1 cellular context compared by ENCODE assay signal in genomic region chr16:89217388-89218191, GRCh38.
TF ChIP-seq lines count a peak whose summit lies in the region.

Gene ZNF778 (plus strand): TSS chr16:89217703. CDS start chr16:89221128, 3,425 bp downstream.

TF ChIP-seq in K562, 482 proteins besides CTCF, POLR2A, EP300 and RAD21 (continued from another document and continues in another):
- TF ChIP-seq, protein P1, sequence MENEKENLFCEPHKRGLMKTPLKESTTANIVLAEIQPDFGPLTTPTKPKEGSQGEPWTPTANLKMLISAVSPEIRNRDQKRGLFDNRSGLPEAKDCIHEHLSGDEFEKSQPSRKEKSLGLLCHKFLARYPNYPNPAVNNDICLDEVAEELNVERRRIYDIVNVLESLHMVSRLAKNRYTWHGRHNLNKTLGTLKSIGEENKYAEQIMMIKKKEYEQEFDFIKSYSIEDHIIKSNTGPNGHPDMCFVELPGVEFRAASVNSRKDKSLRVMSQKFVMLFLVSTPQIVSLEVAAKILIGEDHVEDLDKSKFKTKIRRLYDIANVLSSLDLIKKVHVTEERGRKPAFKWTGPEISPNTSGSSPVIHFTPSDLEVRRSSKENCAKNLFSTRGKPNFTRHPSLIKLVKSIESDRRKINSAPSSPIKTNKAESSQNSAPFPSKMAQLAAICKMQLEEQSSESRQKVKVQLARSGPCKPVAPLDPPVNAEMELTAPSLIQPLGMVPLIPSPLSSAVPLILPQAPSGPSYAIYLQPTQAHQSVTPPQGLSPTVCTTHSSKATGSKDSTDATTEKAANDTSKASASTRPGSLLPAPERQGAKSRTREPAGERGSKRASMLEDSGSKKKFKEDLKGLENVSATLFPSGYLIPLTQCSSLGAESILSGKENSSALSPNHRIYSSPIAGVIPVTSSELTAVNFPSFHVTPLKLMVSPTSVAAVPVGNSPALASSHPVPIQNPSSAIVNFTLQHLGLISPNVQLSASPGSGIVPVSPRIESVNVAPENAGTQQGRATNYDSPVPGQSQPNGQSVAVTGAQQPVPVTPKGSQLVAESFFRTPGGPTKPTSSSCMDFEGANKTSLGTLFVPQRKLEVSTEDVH (IDR thresholded peaks at IDR 0.05; ENCODE audit: low read depth, partially characterized antibody) = peak; percentile 84
- peak; percentile 29; the same call in 1 of the 2 replicates for TF ChIP-seq RB1 (IDR thresholded peaks at IDR 0.05; ENCODE audit: low read depth)
- no peak for TF ChIP-seq ZC3H11A (IDR thresholded peaks at IDR 0.05; ENCODE audit: low read depth, low read length)
- TF ChIP-seq, protein P2, sequence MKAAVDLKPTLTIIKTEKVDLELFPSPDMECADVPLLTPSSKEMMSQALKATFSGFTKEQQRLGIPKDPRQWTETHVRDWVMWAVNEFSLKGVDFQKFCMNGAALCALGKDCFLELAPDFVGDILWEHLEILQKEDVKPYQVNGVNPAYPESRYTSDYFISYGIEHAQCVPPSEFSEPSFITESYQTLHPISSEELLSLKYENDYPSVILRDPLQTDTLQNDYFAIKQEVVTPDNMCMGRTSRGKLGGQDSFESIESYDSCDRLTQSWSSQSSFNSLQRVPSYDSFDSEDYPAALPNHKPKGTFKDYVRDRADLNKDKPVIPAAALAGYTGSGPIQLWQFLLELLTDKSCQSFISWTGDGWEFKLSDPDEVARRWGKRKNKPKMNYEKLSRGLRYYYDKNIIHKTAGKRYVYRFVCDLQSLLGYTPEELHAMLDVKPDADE (conservative IDR thresholded peaks at IDR 0.05; ENCODE audit: control insufficient read depth, low read depth, low read length) = peak; percentile 91
- no peak for TF ChIP-seq TAF15 (IDR thresholded peaks at IDR 0.05; ENCODE audit: low read depth, low read length)
- TF ChIP-seq, protein P3, sequence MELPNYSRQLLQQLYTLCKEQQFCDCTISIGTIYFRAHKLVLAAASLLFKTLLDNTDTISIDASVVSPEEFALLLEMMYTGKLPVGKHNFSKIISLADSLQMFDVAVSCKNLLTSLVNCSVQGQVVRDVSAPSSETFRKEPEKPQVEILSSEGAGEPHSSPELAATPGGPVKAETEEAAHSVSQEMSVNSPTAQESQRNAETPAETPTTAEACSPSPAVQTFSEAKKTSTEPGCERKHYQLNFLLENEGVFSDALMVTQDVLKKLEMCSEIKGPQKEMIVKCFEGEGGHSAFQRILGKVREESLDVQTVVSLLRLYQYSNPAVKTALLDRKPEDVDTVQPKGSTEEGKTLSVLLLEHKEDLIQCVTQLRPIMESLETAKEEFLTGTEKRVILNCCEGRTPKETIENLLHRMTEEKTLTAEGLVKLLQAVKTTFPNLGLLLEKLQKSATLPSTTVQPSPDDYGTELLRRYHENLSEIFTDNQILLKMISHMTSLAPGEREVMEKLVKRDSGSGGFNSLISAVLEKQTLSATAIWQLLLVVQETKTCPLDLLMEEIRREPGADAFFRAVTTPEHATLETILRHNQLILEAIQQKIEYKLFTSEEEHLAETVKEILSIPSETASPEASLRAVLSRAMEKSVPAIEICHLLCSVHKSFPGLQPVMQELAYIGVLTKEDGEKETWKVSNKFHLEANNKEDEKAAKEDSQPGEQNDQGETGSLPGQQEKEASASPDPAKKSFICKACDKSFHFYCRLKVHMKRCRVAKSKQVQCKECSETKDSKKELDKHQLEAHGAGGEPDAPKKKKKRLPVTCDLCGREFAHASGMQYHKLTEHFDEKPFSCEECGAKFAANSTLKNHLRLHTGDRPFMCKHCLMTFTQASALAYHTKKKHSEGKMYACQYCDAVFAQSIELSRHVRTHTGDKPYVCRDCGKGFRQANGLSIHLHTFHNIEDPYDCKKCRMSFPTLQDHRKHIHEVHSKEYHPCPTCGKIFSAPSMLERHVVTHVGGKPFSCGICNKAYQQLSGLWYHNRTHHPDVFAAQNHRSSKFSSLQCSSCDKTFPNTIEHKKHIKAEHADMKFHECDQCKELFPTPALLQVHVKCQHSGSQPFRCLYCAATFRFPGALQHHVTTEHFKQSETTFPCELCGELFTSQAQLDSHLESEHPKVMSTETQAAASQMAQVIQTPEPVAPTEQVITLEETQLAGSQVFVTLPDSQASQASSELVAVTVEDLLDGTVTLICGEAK (IDR thresholded peaks at IDR 0.05) = peak; percentile 97
- TF ChIP-seq, protein P3 (CRISPR knock-in tag; IDR thresholded peaks at IDR 0.05) = no peak
- peak; percentile 63; the same call in 1 of the 2 replicates for TF ChIP-seq ZNF263 (CRISPR knock-in tag; IDR thresholded peaks at IDR 0.05; ENCODE audit: borderline replicate concordance)
- TF ChIP-seq, protein P4, sequence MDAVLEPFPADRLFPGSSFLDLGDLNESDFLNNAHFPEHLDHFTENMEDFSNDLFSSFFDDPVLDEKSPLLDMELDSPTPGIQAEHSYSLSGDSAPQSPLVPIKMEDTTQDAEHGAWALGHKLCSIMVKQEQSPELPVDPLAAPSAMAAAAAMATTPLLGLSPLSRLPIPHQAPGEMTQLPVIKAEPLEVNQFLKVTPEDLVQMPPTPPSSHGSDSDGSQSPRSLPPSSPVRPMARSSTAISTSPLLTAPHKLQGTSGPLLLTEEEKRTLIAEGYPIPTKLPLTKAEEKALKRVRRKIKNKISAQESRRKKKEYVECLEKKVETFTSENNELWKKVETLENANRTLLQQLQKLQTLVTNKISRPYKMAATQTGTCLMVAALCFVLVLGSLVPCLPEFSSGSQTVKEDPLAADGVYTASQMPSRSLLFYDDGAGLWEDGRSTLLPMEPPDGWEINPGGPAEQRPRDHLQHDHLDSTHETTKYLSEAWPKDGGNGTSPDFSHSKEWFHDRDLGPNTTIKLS (IDR thresholded peaks at IDR 0.05; ENCODE audit: borderline replicate concordance, low read depth) = peak; percentile 50
- TF ChIP-seq TAF1 (IDR thresholded peaks at IDR 0.05; ENCODE audit: control insufficient read depth, extremely low read depth, insufficient read depth, low read length, severe bottlenecking) = peak; percentile 84
- TF ChIP-seq CCNT2 (IDR thresholded peaks at IDR 0.05; ENCODE audit: borderline replicate concordance, extremely low read depth, insufficient read length, low read depth, low read length) = peak; percentile 62
- peak; percentile 60 for TF ChIP-seq ATF1 (CRISPR knock-in tag; IDR thresholded peaks at IDR 0.05)
- peak; percentile 96 for TF ChIP-seq ATF1 (tag; IDR thresholded peaks at IDR 0.05)
- TF ChIP-seq, protein P5, sequence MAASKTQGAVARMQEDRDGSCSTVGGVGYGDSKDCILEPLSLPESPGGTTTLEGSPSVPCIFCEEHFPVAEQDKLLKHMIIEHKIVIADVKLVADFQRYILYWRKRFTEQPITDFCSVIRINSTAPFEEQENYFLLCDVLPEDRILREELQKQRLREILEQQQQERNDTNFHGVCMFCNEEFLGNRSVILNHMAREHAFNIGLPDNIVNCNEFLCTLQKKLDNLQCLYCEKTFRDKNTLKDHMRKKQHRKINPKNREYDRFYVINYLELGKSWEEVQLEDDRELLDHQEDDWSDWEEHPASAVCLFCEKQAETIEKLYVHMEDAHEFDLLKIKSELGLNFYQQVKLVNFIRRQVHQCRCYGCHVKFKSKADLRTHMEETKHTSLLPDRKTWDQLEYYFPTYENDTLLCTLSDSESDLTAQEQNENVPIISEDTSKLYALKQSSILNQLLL (CRISPR knock-in tag; IDR thresholded peaks at IDR 0.05; ENCODE audit: borderline replicate concordance) = no peak
- TF ChIP-seq KLF6 (CRISPR knock-in tag; IDR thresholded peaks at IDR 0.05; ENCODE audit: borderline replicate concordance) = 0 out of 2 replicates have a peak, but pooled peaks have one; percentile 37
- peak; percentile 75 for TF ChIP-seq KDM5B (IDR thresholded peaks at IDR 0.05; ENCODE audit: insufficient replicate concordance, low read depth, low read length)
- TF ChIP-seq JUND (IDR thresholded peaks at IDR 0.05; ENCODE audit: borderline replicate concordance, low read depth, low read length) = peak; percentile 48; the same call in 1 of the 2 replicates
- no peak for TF ChIP-seq JUND (tag; IDR thresholded peaks at IDR 0.05; ENCODE audit: borderline replicate concordance, low read depth, low read length)
- TF ChIP-seq SIN3B (IDR thresholded peaks at IDR 0.05; ENCODE audit: low read depth) = peak; percentile 95
- TF ChIP-seq ZNF3 (CRISPR knock-in tag; IDR thresholded peaks at IDR 0.05) = no peak
- TF ChIP-seq BHLHE40 (IDR thresholded peaks at IDR 0.05; ENCODE audit: low read length) = no peak
- TF ChIP-seq ZNF75A (CRISPR knock-in tag; IDR thresholded peaks at IDR 0.05) = no peak
- no peak for TF ChIP-seq ZSCAN29 (IDR thresholded peaks at IDR 0.05)
- TF ChIP-seq HMGXB4 (CRISPR knock-in tag; IDR thresholded peaks at IDR 0.05) = peak; percentile 45; the same call in 1 of the 2 replicates
- TF ChIP-seq, protein P6, sequence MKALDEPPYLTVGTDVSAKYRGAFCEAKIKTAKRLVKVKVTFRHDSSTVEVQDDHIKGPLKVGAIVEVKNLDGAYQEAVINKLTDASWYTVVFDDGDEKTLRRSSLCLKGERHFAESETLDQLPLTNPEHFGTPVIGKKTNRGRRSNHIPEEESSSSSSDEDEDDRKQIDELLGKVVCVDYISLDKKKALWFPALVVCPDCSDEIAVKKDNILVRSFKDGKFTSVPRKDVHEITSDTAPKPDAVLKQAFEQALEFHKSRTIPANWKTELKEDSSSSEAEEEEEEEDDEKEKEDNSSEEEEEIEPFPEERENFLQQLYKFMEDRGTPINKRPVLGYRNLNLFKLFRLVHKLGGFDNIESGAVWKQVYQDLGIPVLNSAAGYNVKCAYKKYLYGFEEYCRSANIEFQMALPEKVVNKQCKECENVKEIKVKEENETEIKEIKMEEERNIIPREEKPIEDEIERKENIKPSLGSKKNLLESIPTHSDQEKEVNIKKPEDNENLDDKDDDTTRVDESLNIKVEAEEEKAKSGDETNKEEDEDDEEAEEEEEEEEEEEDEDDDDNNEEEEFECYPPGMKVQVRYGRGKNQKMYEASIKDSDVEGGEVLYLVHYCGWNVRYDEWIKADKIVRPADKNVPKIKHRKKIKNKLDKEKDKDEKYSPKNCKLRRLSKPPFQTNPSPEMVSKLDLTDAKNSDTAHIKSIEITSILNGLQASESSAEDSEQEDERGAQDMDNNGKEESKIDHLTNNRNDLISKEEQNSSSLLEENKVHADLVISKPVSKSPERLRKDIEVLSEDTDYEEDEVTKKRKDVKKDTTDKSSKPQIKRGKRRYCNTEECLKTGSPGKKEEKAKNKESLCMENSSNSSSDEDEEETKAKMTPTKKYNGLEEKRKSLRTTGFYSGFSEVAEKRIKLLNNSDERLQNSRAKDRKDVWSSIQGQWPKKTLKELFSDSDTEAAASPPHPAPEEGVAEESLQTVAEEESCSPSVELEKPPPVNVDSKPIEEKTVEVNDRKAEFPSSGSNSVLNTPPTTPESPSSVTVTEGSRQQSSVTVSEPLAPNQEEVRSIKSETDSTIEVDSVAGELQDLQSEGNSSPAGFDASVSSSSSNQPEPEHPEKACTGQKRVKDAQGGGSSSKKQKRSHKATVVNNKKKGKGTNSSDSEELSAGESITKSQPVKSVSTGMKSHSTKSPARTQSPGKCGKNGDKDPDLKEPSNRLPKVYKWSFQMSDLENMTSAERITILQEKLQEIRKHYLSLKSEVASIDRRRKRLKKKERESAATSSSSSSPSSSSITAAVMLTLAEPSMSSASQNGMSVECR (CRISPR knock-in tag; IDR thresholded peaks at IDR 0.05) = peak; percentile 99
- TF ChIP-seq ZBTB7A (IDR thresholded peaks at IDR 0.05; ENCODE audit: borderline replicate concordance, control insufficient read depth, low read depth, low read length) = peak; percentile 41; the same call in 1 of the 2 replicates
- no peak for TF ChIP-seq ZNF316 (IDR thresholded peaks at IDR 0.05)
- TF ChIP-seq MTA3 (IDR thresholded peaks at IDR 0.05; ENCODE audit: borderline replicate concordance) = peak; percentile 87; the same call in 1 of the 2 replicates
- TF ChIP-seq ZNF232 (CRISPR knock-in tag; IDR thresholded peaks at IDR 0.05) = no peak
- no peak for TF ChIP-seq MED1 (CRISPR knock-in tag; IDR thresholded peaks at IDR 0.05; ENCODE audit: borderline replicate concordance)
- peak; percentile 91 for TF ChIP-seq POLR2B (IDR thresholded peaks at IDR 0.05; ENCODE audit: low read depth, partially characterized antibody)
- peak; percentile 33 for TF ChIP-seq PCBP1 (IDR thresholded peaks at IDR 0.05; ENCODE audit: low read depth, low read length, poor library complexity, severe bottlenecking)
- no peak for TF ChIP-seq SNIP1 (IDR thresholded peaks at IDR 0.05; ENCODE audit: low read depth)
